ENCODE assay signal across 14 cellular contexts in the genomic region with DNA sequence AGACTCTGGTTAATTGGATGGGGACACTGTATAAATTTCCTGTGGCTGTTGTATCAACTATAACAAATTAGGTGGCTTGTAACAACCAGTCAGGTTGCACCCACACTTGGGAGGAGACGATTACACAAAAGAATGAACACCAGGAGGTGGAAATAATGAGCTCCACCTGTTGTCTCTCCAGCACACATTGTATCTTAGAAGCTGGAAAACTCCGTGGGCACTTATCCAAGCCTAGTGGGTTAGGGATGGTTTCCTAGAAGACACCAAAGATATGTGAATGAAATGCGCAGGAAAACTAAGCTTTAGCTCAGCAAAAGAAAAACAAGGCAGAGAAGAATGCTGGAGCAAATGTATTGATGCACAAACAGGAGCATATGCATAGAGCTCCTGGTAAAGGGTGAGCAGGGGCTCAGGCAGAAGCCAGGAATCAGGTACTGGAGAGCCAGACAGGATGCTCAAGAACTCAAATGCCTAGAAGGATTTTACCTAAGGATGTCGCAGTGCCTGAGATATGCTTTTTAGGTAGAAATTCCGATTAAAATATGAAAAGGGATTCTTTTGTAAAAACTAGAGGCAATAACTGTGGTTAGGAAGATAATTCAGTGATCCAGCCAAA.
"Had no signal": no experiment of that assay in that cellular context is flagged by ENCODE, and none has a peak within 500 bp of the region (broad histone marks: within the 10 kb centered on the region; RNA-seq: fewer than 3 reads in every experiment).

No MANE protein-coding gene starts in this region.

- H3K4me3 Mint-ChIP-seq: activated CD4-positive, alpha-beta T cell treated with anti-CD3 and anti-CD28 coated beads, Interleukin-2, amount 10 ng/mL, durations not matched to agents 7 days and 5 days; neural crest cell; stimulated activated memory B cell treated with anti-CD40 and anti-IgM and Interleukin-4, amounts not matched to agents 10 μg/mL and 1 μg/mL and 100 μg/mL, for 72 hours had no signal

- H3K9me3 Mint-ChIP-seq: activated CD4-positive, alpha-beta T cell treated with anti-CD3 and anti-CD28 coated beads, Interleukin-2, amount 10 ng/mL, durations not matched to agents 7 days and 5 days had no signal

- H3K27me3 Mint-ChIP-seq: activated CD4-positive, alpha-beta T cell treated with anti-CD3 and anti-CD28 coated beads, Interleukin-2, amount 10 ng/mL, durations not matched to agents 7 days and 5 days; stimulated activated memory B cell treated with anti-CD40 and anti-IgM and Interleukin-4, amounts not matched to agents 10 μg/mL and 1 μg/mL and 100 μg/mL, for 72 hours had no signal

- H3K27me3 ChIP-seq: cardiac muscle cell, pancreas, thyroid gland had no signal

- H3K36me3 ChIP-seq: cardiac muscle cell, lower lobe of right lung, pancreas, thyroid gland had no signal

- H3K27ac ChIP-seq: cardiac muscle cell, dorsolateral prefrontal cortex, lower lobe of right lung, pancreas, thyroid gland had no signal

- H3K4me3 ChIP-seq: cardiac muscle cell, dorsolateral prefrontal cortex, lower lobe of right lung, pancreas, thyroid gland had no signal

- DNase-seq: activated CD4-positive, alpha-beta T cell treated with anti-CD3 and anti-CD28 coated beads, Interleukin-2, amount 10 ng/mL, durations not matched to agents 7 days and 5 days; activated naive CD4-positive, alpha-beta T cell; aorta; dorsolateral prefrontal cortex; left cardiac atrium; lower lobe of right lung; midbrain; pancreas; stimulated activated CD4-positive, alpha-beta T cell treated with anti-CD3 and anti-CD28 coated beads, Interleukin-12 subunit alpha, Interleukin-12 subunit beta, amount 100 ng/mL, for 4 hours; stimulated activated CD4-positive, alpha-beta T cell treated with anti-CD3 and anti-CD28 coated beads, Interleukin-2, amount 100 ng/mL, for 24 hours; thyroid gland had no signal

- H3K4me1 ChIP-seq: lower lobe of right lung, pancreas, thyroid gland had no signal

- ATAC-seq: left cardiac atrium; lower lobe of right lung; pancreas; stimulated activated memory B cell treated with anti-CD40 and anti-IgM and Interleukin-4, amounts not matched to agents 10 μg/mL and 1 μg/mL and 100 μg/mL, for 72 hours had no signal

- H3K4me1 Mint-ChIP-seq: activated CD4-positive, alpha-beta T cell treated with anti-CD3 and anti-CD28 coated beads, Interleukin-2, amount 10 ng/mL, durations not matched to agents 7 days and 5 days; stimulated activated memory B cell treated with anti-CD40 and anti-IgM and Interleukin-4, amounts not matched to agents 10 μg/mL and 1 μg/mL and 100 μg/mL, for 72 hours had no signal

- H3K36me3 Mint-ChIP-seq: stimulated activated memory B cell treated with anti-CD40 and anti-IgM and Interleukin-4, amounts not matched to agents 10 μg/mL and 1 μg/mL and 100 μg/mL, for 72 hours had no signal

- H3K9me3 ChIP-seq: lower lobe of right lung, pancreas, thyroid gland had no signal

- H3K27ac Mint-ChIP-seq: activated CD4-positive, alpha-beta T cell treated with anti-CD3 and anti-CD28 coated beads, Interleukin-2, amount 10 ng/mL, durations not matched to agents 7 days and 5 days; stimulated activated memory B cell treated with anti-CD40 and anti-IgM and Interleukin-4, amounts not matched to agents 10 μg/mL and 1 μg/mL and 100 μg/mL, for 72 hours had no signal
